21 cellular contexts compared by ENCODE assay signal in the genomic region with DNA sequence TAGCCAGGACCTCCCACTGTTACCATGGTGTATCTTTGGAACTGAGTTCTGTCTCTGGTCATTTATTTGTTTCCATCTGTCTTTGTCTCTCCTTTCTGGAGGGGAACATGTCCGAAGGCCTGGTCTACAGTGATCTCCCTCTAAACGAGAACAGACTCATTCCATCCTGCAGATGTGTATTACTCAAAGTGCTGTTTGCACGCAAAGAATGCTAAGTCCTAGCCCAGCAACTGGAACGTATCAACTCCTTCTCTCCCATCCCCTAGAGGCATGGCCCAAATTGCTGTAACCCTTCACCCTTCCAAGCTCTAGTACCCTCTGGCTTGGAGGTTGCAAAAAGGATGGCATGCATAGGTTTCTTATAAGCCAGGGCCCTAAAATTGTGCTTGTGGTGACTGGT.
"Had no signal": no experiment of that assay in that cellular context is flagged by ENCODE, and none has a peak within 500 bp of the region (broad histone marks: within the 10 kb centered on the region; RNA-seq: fewer than 3 reads in every experiment).

No MANE protein-coding gene starts in this region.

- ATAC-seq: gastroesophageal sphincter; left colon; left ventricle myocardium superior; natural killer cell treated with Interleukin-12 subunit alpha and Interleukin-12 subunit beta and Interleukin-15 and Interleukin-18, amount 100 ng/mL, for 72 hours; psoas muscle; right lobe of liver; stimulated activated memory B cell treated with anti-CD40 and anti-IgM and Interleukin-4, amounts not matched to agents 10 μg/mL and 1 μg/mL and 100 μg/mL, for 72 hours had no signal

- H3K4me3 ChIP-seq: coronary artery, gastroesophageal sphincter, lung, psoas muscle, right lobe of liver, tibial artery, upper lobe of left lung, vagina had no signal

- H3K27ac ChIP-seq: coronary artery, gastroesophageal sphincter, neutrophil, psoas muscle, right lobe of liver, tibial artery, upper lobe of left lung, vagina had no signal

- H3K9me3 Mint-ChIP-seq: natural killer cell treated with Interleukin-12 subunit alpha and Interleukin-12 subunit beta and Interleukin-15 and Interleukin-18, amount 100 ng/mL, for 72 hours had no signal

- H3K4me1 Mint-ChIP-seq: endodermal cell had no signal

- DNase-seq: effector CD4-positive, alpha-beta T cell; endodermal cell; left colon; left ventricle myocardium superior; mesenchymal stem cell; midbrain; psoas muscle; retina; right lobe of liver; stimulated activated CD4-positive, alpha-beta T cell treated with anti-CD3 and anti-CD28 coated beads, Interleukin-1b, Interleukin-23, amount 100 ng/mL, for 48 hours; stimulated activated CD4-positive, alpha-beta T cell treated with anti-CD3 and anti-CD28 coated beads, Interleukin-4, amount 100 ng/mL, for 24 hours; tibial artery; upper lobe of left lung had no signal

- H3K27me3 ChIP-seq: gastroesophageal sphincter, neutrophil, right lobe of liver, upper lobe of left lung, vagina had no signal

- H3K27me3 Mint-ChIP-seq: stimulated activated memory B cell treated with anti-CD40 and anti-IgM and Interleukin-4, amounts not matched to agents 10 μg/mL and 1 μg/mL and 100 μg/mL, for 72 hours had no signal

- H3K4me3 Mint-ChIP-seq: endodermal cell; natural killer cell treated with Interleukin-12 subunit alpha and Interleukin-12 subunit beta and Interleukin-15 and Interleukin-18, amount 100 ng/mL, for 72 hours; stimulated activated memory B cell treated with anti-CD40 and anti-IgM and Interleukin-4, amounts not matched to agents 10 μg/mL and 1 μg/mL and 100 μg/mL, for 72 hours; stimulated activated naive CD8-positive, alpha-beta T cell treated with anti-CD3 and anti-CD28 coated beads, Interleukin-15, Interleukin-2, amounts not matched to agents 100 ng/mL and 50 ng/mL, for 24 hours had no signal

- H3K36me3 ChIP-seq: gastroesophageal sphincter, neutrophil, right lobe of liver, tibial artery, upper lobe of left lung, vagina had no signal

- H3K4me1 ChIP-seq: gastroesophageal sphincter, psoas muscle, right lobe of liver, tibial artery, upper lobe of left lung, vagina had no signal

- H3K27ac Mint-ChIP-seq: endodermal cell; natural killer cell treated with Interleukin-12 subunit alpha and Interleukin-12 subunit beta and Interleukin-15 and Interleukin-18, amount 100 ng/mL, for 72 hours; stimulated activated memory B cell treated with anti-CD40 and anti-IgM and Interleukin-4, amounts not matched to agents 10 μg/mL and 1 μg/mL and 100 μg/mL, for 72 hours; stimulated activated naive CD8-positive, alpha-beta T cell treated with anti-CD3 and anti-CD28 coated beads, Interleukin-15, Interleukin-2, amounts not matched to agents 100 ng/mL and 50 ng/mL, for 24 hours had no signal
